Comparison of ENCODE assay signal across 22 cellular contexts in genomic region chr1:190000365-190000872, GRCh38.
DNase-seq lines count a peak whose midpoint lies in the region; ATAC-seq, FAIRE-seq and TF ChIP-seq lines count a peak whose summit lies in the region.
"Had no signal": no experiment of that assay in that cellular context is flagged by ENCODE, and none has a peak within 500 bp of the region (broad histone marks: within the 10 kb centered on the region; RNA-seq: fewer than 3 reads in every experiment).

No MANE protein-coding gene starts in this region.

- H3K9me3 Mint-ChIP-seq in MCF 10A (ENCODE audit: unreplicated experiment) (peaks cover 5% of the 10 kb centered on the region), T-cell (peaks cover 4 to 19% (median 9%) of the 10 kb centered on the region in 3 donors)
- H3K9me3 Mint-ChIP-seq: memory B cell had no signal

- H3K4me2 ChIP-seq in endothelial cell of umbilical vein (ENCODE audit: insufficient read depth, low read length), result no peak overlapping the region
- H3K4me2 ChIP-seq: BLaER1 had no signal

- dilution Hi-C loops in endothelial cell of umbilical vein (cut with MboI; ENCODE audit: extremely low pct_ligation_motif_present, low sequenced_read_pairs), result no loop called here

- POLR2A ChIA-PET in MCF 10A (lab: Yijun Ruan, JAX), result no interaction called here
- POLR2A ChIA-PET in RWPE1 (lab: Yijun Ruan, JAX; ENCODE audit: low non-redundant PET), result no interaction called here
- POLR2A ChIA-PET in endothelial cell of umbilical vein (lab: Charles Lee), result no interaction called here
- POLR2A ChIA-PET in T-cell (lab: Charles Lee), result no interaction called here

- H3K4me1 Mint-ChIP-seq in MCF 10A (ENCODE audit: insufficient read depth, unreplicated experiment), result peaks cover 6% of the 10 kb centered on the region
- H3K4me1 Mint-ChIP-seq in T-cell, result no peaks in the 10 kb centered on the region
- H3K4me1 Mint-ChIP-seq: memory B cell, natural killer cell had no signal

- CTCF ChIA-PET in MCF 10A (lab: Yijun Ruan, JAX) (interaction anchor here (0.6 kb wide), 2 partner anchors 19 to 224 kb away, joined by 3 to 4 read pairs; no protein-coding TSS in a partner anchor), RWPE1 (lab: Yijun Ruan, JAX) (interaction anchor here (0.7 kb wide), 1 partner anchor 418 kb away, joined by 3 read pairs; no protein-coding TSS in a partner anchor), endothelial cell of umbilical vein (lab: Charles Lee) (interaction anchor here (1.7 to 1.8 kb wide), 2 partner anchors 7 to 9 kb away, joined by 4 to 5 read pairs; no protein-coding TSS in a partner anchor), T-cell (lab: Charles Lee) (no interaction called here)

- peaks cover 7% of the 10 kb centered on the region for H3K36me3 Mint-ChIP-seq in MCF 10A (ENCODE audit: insufficient read depth, unreplicated experiment)
- H3K36me3 Mint-ChIP-seq in T-cell, result no peaks in the 10 kb centered on the region
- H3K36me3 Mint-ChIP-seq: memory B cell, natural killer cell had no signal

- H3K27ac Mint-ChIP-seq in MCF 10A (ENCODE audit: low read depth, unreplicated experiment), result peak overlapping the region; percentile 14
- no peak overlapping the region for H3K27ac Mint-ChIP-seq in T-cell
- H3K27ac Mint-ChIP-seq: memory B cell, natural killer cell had no signal

- peak; percentile 50 for DNase-seq in MCF 10A (ENCODE audit: unreplicated experiment)
- no peak for DNase-seq in breast epithelium (ENCODE audit: low spot score in 2 of 2)
- DNase-seq in RWPE1 (ENCODE audit: low spot score), result peak; percentile 28
- no peak for DNase-seq in endothelial cell of umbilical vein (ENCODE audit: low read depth, low spot score)
- DNase-seq in T-cell, result no peak
- no peak for DNase-seq in AG08395 (ENCODE audit: low spot score)
- DNase-seq in SJCRH30, result no peak
- DNase-seq: colonic mucosa; DMS153; foreskin melanocyte; kidney glomerular epithelial cell; natural killer cell; NCI-H2107; stimulated activated CD4-positive, alpha-beta T cell treated with anti-CD3 and anti-CD28 coated beads, Interleukin-4, amount 100 ng/mL, for 4 hours; substantia nigra had no signal

- intact Hi-C loops in MCF 10A (cut with micrococcal nuclease), result no loop called here
- intact Hi-C loops in breast epithelium (cut with DNase I; ENCODE audit: low total_unique reads), result no loop called here
- intact Hi-C loops in endothelial cell of umbilical vein (cut with micrococcal nuclease), result no loop called here

- H4K20me1 ChIP-seq in endothelial cell of umbilical vein (replicated peaks; ENCODE audit: control insufficient read depth, extremely low read depth, insufficient read depth, low read length), result no peaks in the 10 kb centered on the region
- H4K20me1 ChIP-seq: BLaER1 had no signal

- H3K79me2 ChIP-seq in endothelial cell of umbilical vein (ENCODE audit: control insufficient read depth, insufficient read depth, low read length), result no peaks in the 10 kb centered on the region

- H3K4me1 ChIP-seq in breast epithelium, result no peaks in the 10 kb centered on the region
- no peaks in the 10 kb centered on the region for H3K4me1 ChIP-seq in endothelial cell of umbilical vein (ENCODE audit: control insufficient read depth, extremely low read depth, insufficient read depth, low read length)
- no peaks in the 10 kb centered on the region for H3K4me1 ChIP-seq in SJCRH30
- H3K4me1 ChIP-seq: BLaER1, colonic mucosa had no signal

- H3K36me3 ChIP-seq in breast epithelium (no peaks in the 10 kb centered on the region), endothelial cell of umbilical vein (ENCODE audit: control insufficient read depth in 2 of 2, extremely low read depth in 1 of 2, insufficient read depth in 2 of 2, low read length in 2 of 2) (no peaks in the 10 kb centered on the region), SJCRH30 (no peaks in the 10 kb centered on the region)
- H3K36me3 ChIP-seq: BLaER1, colonic mucosa, HAP-1 had no signal

- TF ChIP-seq CTCF in MCF 10A (IDR thresholded peaks at IDR 0.05; ENCODE audit: unreplicated experiment), result no peak
- no peak for TF ChIP-seq CTCF in breast epithelium (IDR thresholded peaks at IDR 0.05)
- no peak for TF ChIP-seq CTCF in RWPE1 (conservative IDR thresholded peaks at IDR 0.05; ENCODE audit: low read depth)
- TF ChIP-seq CTCF in endothelial cell of umbilical vein (IDR thresholded peaks at IDR 0.05; ENCODE audit: extremely low read depth in 1 of 2, insufficient read depth in 1 of 2, low read depth in 1 of 2, low read length in 2 of 2), result no peak

- no peak for TF ChIP-seq POLR2A in breast epithelium (IDR thresholded peaks at IDR 0.05)
- TF ChIP-seq POLR2A in endothelial cell of umbilical vein (IDR thresholded peaks at IDR 0.05; ENCODE audit: low read depth, low read length), result no peak

- BruUV-seq in MCF 10A (replicated peaks; lab: Mats Ljungman, UMichigan) (no TSS peak), endothelial cell of umbilical vein (replicated peaks; lab: Mats Ljungman, UMichigan) (no TSS peak)

- H3K9me3 ChIP-seq in breast epithelium (no peaks in the 10 kb centered on the region), endothelial cell of umbilical vein (replicated peaks; ENCODE audit: control insufficient read depth, insufficient read depth, low read length) (no peaks in the 10 kb centered on the region), SJCRH30 (replicated peaks) (no peaks in the 10 kb centered on the region)
- H3K9me3 ChIP-seq: BLaER1, colonic mucosa, HAP-1 had no signal

- ATAC-seq in T-cell (replicated peaks in 1 of 4) (no peak), GM21390 (IDR thresholded peaks at IDR 0.05; ENCODE audit: unreplicated experiment) (no peak)
- ATAC-seq: K562, natural killer cell had no signal

- no peak for FAIRE-seq in endothelial cell of umbilical vein (lab: Jason Lieb, UNC)
- FAIRE-seq: K562 had no signal

- H3K4me3 Mint-ChIP-seq in MCF 10A (ENCODE audit: unreplicated experiment) (no peak overlapping the region), T-cell (no peak overlapping the region)
- H3K4me3 Mint-ChIP-seq: memory B cell, natural killer cell had no signal

- peak overlapping the region; percentile 34 for H2AFZ ChIP-seq in endothelial cell of umbilical vein (ENCODE audit: low read depth, low read length)

- no peaks in the 10 kb centered on the region for H3K27me3 ChIP-seq in breast epithelium
- no peaks in the 10 kb centered on the region for H3K27me3 ChIP-seq in endothelial cell of umbilical vein (ENCODE audit: control insufficient read depth in 2 of 2, insufficient read depth in 2 of 2, low read length in 2 of 2)
- H3K27me3 ChIP-seq in SJCRH30, result no peaks in the 10 kb centered on the region
- H3K27me3 ChIP-seq: BLaER1, colonic mucosa had no signal

- no peak overlapping the region for H3K27ac ChIP-seq in breast epithelium
- H3K27ac ChIP-seq in RWPE1, result no peak overlapping the region
- H3K27ac ChIP-seq in endothelial cell of umbilical vein (ENCODE audit: insufficient read depth, low read depth, low read length), result no peak overlapping the region
- H3K27ac ChIP-seq in SJCRH30, result no peak overlapping the region
- H3K27ac ChIP-seq: 22Rv1, BLaER1, colonic mucosa, skin epidermis had no signal

- H3K9me1 ChIP-seq in endothelial cell of umbilical vein (replicated peaks; ENCODE audit: control insufficient read depth, extremely low read depth, insufficient read depth, low read length), result no peaks in the 10 kb centered on the region

- no peak overlapping the region for H3K4me3 ChIP-seq in breast epithelium
- H3K4me3 ChIP-seq in endothelial cell of umbilical vein (replicated peaks in 1 of 3; ENCODE audit: insufficient read depth in 1 of 3, low read depth in 1 of 3, low read length in 3 of 3), result no peak overlapping the region
- H3K4me3 ChIP-seq in SJCRH30, result no peak overlapping the region
- H3K4me3 ChIP-seq: BLaER1, colonic mucosa, HAP-1, K562, skin epidermis had no signal

- H3K9ac ChIP-seq in endothelial cell of umbilical vein (replicated peaks; ENCODE audit: extremely low read depth, insufficient read depth, low read length), result no peak overlapping the region
- H3K9ac ChIP-seq: BLaER1 had no signal

- H3K27me3 Mint-ChIP-seq in MCF 10A (ENCODE audit: insufficient read depth, unreplicated experiment), result no peaks in the 10 kb centered on the region
- no peaks in the 10 kb centered on the region for H3K27me3 Mint-ChIP-seq in T-cell
- H3K27me3 Mint-ChIP-seq: memory B cell had no signal

TF ChIP-seq in endothelial cell of umbilical vein, 7 proteins besides CTCF, POLR2A, EP300 and RAD21:
- no peak for TF ChIP-seq FOS (IDR thresholded peaks at IDR 0.05; ENCODE audit: borderline replicate concordance, insufficient read depth, low read length)
- TF ChIP-seq POLR2AphosphoS5 (IDR thresholded peaks at IDR 0.05; ENCODE audit: insufficient read depth, low read depth, low read length), result no peak
- TF ChIP-seq JUN (IDR thresholded peaks at IDR 0.05; ENCODE audit: borderline replicate concordance, insufficient read depth, insufficient read length, low read depth), result no peak
- TF ChIP-seq MYC (IDR thresholded peaks at IDR 0.05; ENCODE audit: low read depth, low read length), result no peak
- no peak for TF ChIP-seq GATA2 (IDR thresholded peaks at IDR 0.05; ENCODE audit: insufficient read depth, insufficient read length, low read depth, low read length)
- no peak for TF ChIP-seq MAX (IDR thresholded peaks at IDR 0.05; ENCODE audit: insufficient read depth, insufficient read length)
- no peak for TF ChIP-seq EZH2 (IDR thresholded peaks at IDR 0.05; ENCODE audit: borderline replicate concordance, low read depth, low read length, severe bottlenecking)

Comparison
In these comparisons a context has a peak if more than half of its experiments do, and no peak if none do; other contexts are left out.
1. DNase-seq: peak in MCF 10A (single experiment) and RWPE1 (single experiment); none in breast epithelium (0 of 2), endothelial cell of umbilical vein (single experiment), T-cell (0 of 34), AG08395 (single experiment) and SJCRH30 (0 of 2).
2. CTCF ChIA-PET loops: an anchor here in MCF 10A (0.6 kb wide), RWPE1 (0.7 kb wide) and endothelial cell of umbilical vein (1.7 to 1.8 kb wide); none called in T-cell.